ENCODE assay signal across 15 cellular contexts in genomic region chr21:43330306-43330881, GRCh38.
DNase-seq lines count a peak whose midpoint lies in the region; ATAC-seq and TF ChIP-seq lines count a peak whose summit lies in the region.
"Had no signal": no experiment of that assay in that cellular context is flagged by ENCODE, and none has a peak within 500 bp of the region (broad histone marks: within the 10 kb centered on the region; RNA-seq: fewer than 3 reads in every experiment).

No MANE protein-coding gene starts in this region.

- no peak overlapping the region for H3K27ac ChIP-seq in left ventricle myocardium inferior (replicated peaks)
- H3K27ac ChIP-seq in neural progenitor cell = no peak overlapping the region
- no peak overlapping the region for H3K27ac ChIP-seq in caudate nucleus (ENCODE audit: low read depth, low read length)
- H3K27ac ChIP-seq: BLaER1 treated with 17β-estradiol and CSF1 and Interleukin-3, amounts not matched to agents 10 nM and 100 nM; HL-60 had no signal

- peaks cover 0 to 7% (median 0%) of the 10 kb centered on the region in 5 experiments for H3K9me3 Mint-ChIP-seq in brain
- H3K9me3 Mint-ChIP-seq in neural progenitor cell = peaks cover 8% of the 10 kb centered on the region

- H3K36me3 Mint-ChIP-seq in brain (no peaks in the 10 kb centered on the region), neural progenitor cell (no peaks in the 10 kb centered on the region)
- H3K36me3 Mint-ChIP-seq: CD4-positive, CD25-positive, alpha-beta regulatory T cell had no signal

- H3K4me3 Mint-ChIP-seq in brain = no peak overlapping the region
- H3K4me3 Mint-ChIP-seq in neural progenitor cell = no peak overlapping the region
- H3K4me3 Mint-ChIP-seq: CD4-positive, CD25-positive, alpha-beta regulatory T cell had no signal

- H3F3A ChIP-seq in neural progenitor cell (ENCODE audit: low read depth) = no peaks in the 10 kb centered on the region

- peaks cover 26% of the 10 kb centered on the region for H3K4me1 ChIP-seq in left ventricle myocardium inferior
- peaks cover 11% of the 10 kb centered on the region for H3K4me1 ChIP-seq in neural progenitor cell

- H3K27me3 ChIP-seq in left ventricle myocardium inferior (ENCODE audit: low read depth) = no peaks in the 10 kb centered on the region
- H3K27me3 ChIP-seq in neural progenitor cell = no peaks in the 10 kb centered on the region
- H3K27me3 ChIP-seq: BLaER1 treated with 17β-estradiol and CSF1 and Interleukin-3, amounts not matched to agents 10 nM and 100 nM had no signal

- H3K9ac ChIP-seq in neural progenitor cell = no peak overlapping the region
- H3K9ac ChIP-seq: BLaER1 treated with 17β-estradiol and CSF1 and Interleukin-3, amounts not matched to agents 10 nM and 100 nM had no signal

- no peak for ATAC-seq in left ventricle myocardium superior
- ATAC-seq: GM12878, HCT116 had no signal

- H3K4me2 ChIP-seq in neural progenitor cell = no peak overlapping the region
- H3K4me2 ChIP-seq: BLaER1 treated with 17β-estradiol and CSF1 and Interleukin-3, amounts not matched to agents 10 nM and 100 nM had no signal

- no peak overlapping the region for H3K4me3 ChIP-seq in left ventricle myocardium inferior
- H3K4me3 ChIP-seq in neural progenitor cell = no peak overlapping the region
- H3K4me3 ChIP-seq: BLaER1 treated with 17β-estradiol and CSF1 and Interleukin-3, amounts not matched to agents 10 nM and 100 nM; GM12878 had no signal

- TF ChIP-seq CTCF in left ventricle myocardium inferior (IDR thresholded peaks at IDR 0.05; ENCODE audit: borderline replicate concordance) = no peak
- TF ChIP-seq CTCF in brain (conservative IDR thresholded peaks at IDR 0.05) = no peak
- TF ChIP-seq CTCF in neural progenitor cell (IDR thresholded peaks at IDR 0.05) = no peak

- no peaks in the 10 kb centered on the region for H3K79me2 ChIP-seq in neural progenitor cell (ENCODE audit: low read depth)

- peak; percentile 15 for DNase-seq in left ventricle myocardium superior
- DNase-seq in left ventricle myocardium inferior = no peak
- no peak for DNase-seq in neural progenitor cell (ENCODE audit: low spot score)
- no peak for DNase-seq in NCI-H146 (lab: John Stamatoyannopoulos, UW)
- no peak for DNase-seq in amniotic stem cell (lab: John Stamatoyannopoulos, UW)
- DNase-seq in caudate nucleus (lab: John Stamatoyannopoulos, UW) = no peak
- DNase-seq: 8988T; ACHN; CD4-positive, CD25-positive, alpha-beta regulatory T cell; DMS79 had no signal

- H3K27ac Mint-ChIP-seq in brain = peak overlapping the region in 4 of 5 experiments; percentile 60 to 94 (median 75)
- H3K27ac Mint-ChIP-seq in neural progenitor cell = peak overlapping the region; percentile 21
- H3K27ac Mint-ChIP-seq: CD4-positive, CD25-positive, alpha-beta regulatory T cell had no signal

- H3K27me3 Mint-ChIP-seq in brain (peaks cover 8% of the 10 kb centered on the region), neural progenitor cell (ENCODE audit: insufficient read depth, low read depth) (peaks cover 21% of the 10 kb centered on the region)
- H3K27me3 Mint-ChIP-seq: CD4-positive, CD25-positive, alpha-beta regulatory T cell had no signal

- no peak overlapping the region for H2AFZ ChIP-seq in neural progenitor cell (replicated peaks)

- intact Hi-C loops in left ventricle myocardium superior (cut with micrococcal nuclease) = no loop called here
- intact Hi-C loops in left ventricle myocardium inferior (cut with micrococcal nuclease) = no loop called here

- H3K4me1 Mint-ChIP-seq in brain (peaks cover 84% of the 10 kb centered on the region), neural progenitor cell (peaks cover 57% of the 10 kb centered on the region)

- H4K20me1 ChIP-seq in neural progenitor cell (ENCODE audit: low read depth) = no peaks in the 10 kb centered on the region

- no peaks in the 10 kb centered on the region for H3K36me3 ChIP-seq in left ventricle myocardium inferior
- H3K36me3 ChIP-seq in neural progenitor cell = no peaks in the 10 kb centered on the region
- H3K36me3 ChIP-seq: BLaER1 treated with 17β-estradiol and CSF1 and Interleukin-3, amounts not matched to agents 10 nM and 100 nM had no signal

- H3K9me3 ChIP-seq in left ventricle myocardium inferior (replicated peaks) (no peaks in the 10 kb centered on the region), neural progenitor cell (ENCODE audit: low read depth) (no peaks in the 10 kb centered on the region)
- H3K9me3 ChIP-seq: BLaER1 treated with 17β-estradiol and CSF1 and Interleukin-3, amounts not matched to agents 10 nM and 100 nM had no signal
